1 cellular context compared by ENCODE assay signal in the genomic region with DNA sequence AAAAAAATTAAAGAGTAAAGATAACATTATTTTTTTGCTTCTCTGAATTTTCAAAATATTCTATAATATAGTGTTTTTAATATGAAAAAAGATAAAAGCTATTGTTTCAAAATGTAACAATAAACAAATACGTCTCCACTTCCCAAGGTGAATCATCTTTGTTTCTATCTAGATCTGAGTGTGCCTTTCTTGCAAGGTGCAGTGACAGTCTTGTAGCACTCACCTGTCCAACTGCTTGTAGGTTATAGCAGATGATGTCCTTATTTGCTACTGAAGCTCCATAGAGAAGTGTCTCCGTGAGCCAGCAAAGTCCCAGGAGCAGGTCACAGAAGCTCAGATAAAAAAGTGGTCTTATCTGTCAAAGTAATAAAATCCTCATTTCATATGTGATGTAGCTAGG.
TF ChIP-seq lines count a peak whose summit lies in the region.

No MANE protein-coding gene starts in this region.

TF ChIP-seq in K562, 482 proteins besides CTCF, POLR2A, EP300 and RAD21:
- TF ChIP-seq E2F4 (CRISPR knock-in tag; IDR thresholded peaks at IDR 0.05; ENCODE audit: low read depth): no peak
- TF ChIP-seq ZNF592 (IDR thresholded peaks at IDR 0.05): no peak
- no peak for TF ChIP-seq NCOA2 (IDR thresholded peaks at IDR 0.05; ENCODE audit: partially characterized antibody in 2 of 2)
- no peak for TF ChIP-seq XRCC5 (IDR thresholded peaks at IDR 0.05; ENCODE audit: low read depth, low read length)
- no peak for TF ChIP-seq MGA (IDR thresholded peaks at IDR 0.05)
- TF ChIP-seq LCOR (CRISPR knock-in tag; IDR thresholded peaks at IDR 0.05): no peak
- no peak for TF ChIP-seq HOMEZ (CRISPR knock-in tag; IDR thresholded peaks at IDR 0.05)
- no peak for TF ChIP-seq NFIC (IDR thresholded peaks at IDR 0.05)
- TF ChIP-seq ZNF436 (CRISPR knock-in tag; IDR thresholded peaks at IDR 0.05): no peak
- TF ChIP-seq PRPF4 (IDR thresholded peaks at IDR 0.05; ENCODE audit: insufficient read depth, low read depth, low read length, poor library complexity, severe bottlenecking): no peak
- no peak for TF ChIP-seq ZNF311 (CRISPR knock-in tag; IDR thresholded peaks at IDR 0.05)
- TF ChIP-seq ETS1 (conservative IDR thresholded peaks at IDR 0.05; ENCODE audit: control insufficient read depth, low read depth, low read length): no peak
- TF ChIP-seq LARP7 (IDR thresholded peaks at IDR 0.05): no peak
